8 cellular contexts compared by ENCODE assay signal in genomic region chr12:122894173-122895121, GRCh38. TPM values are rescaled to one million over a fixed set of nuclear protein-coding genes. Genes with fewer than 3 reads are reported as not detected.
DNase-seq lines count a peak whose midpoint lies in the region; ATAC-seq and TF ChIP-seq lines count a peak whose summit lies in the region.

No MANE protein-coding gene starts in this region.

- H3K9ac ChIP-seq in neural cell (ENCODE audit: low read length), result peak overlapping the region; percentile 98

- peaks cover 3% of the 10 kb centered on the region for H3K9me3 Mint-ChIP-seq in Calu3 (ENCODE audit: low read depth, unreplicated experiment)

- TF ChIP-seq EP300 in neural cell (conservative IDR thresholded peaks at IDR 0.05; ENCODE audit: poor library complexity, severe bottlenecking), result no peak

- H3K9me3 ChIP-seq in SJSA1 (replicated peaks) (no peaks in the 10 kb centered on the region), neural cell (ENCODE audit: low read length) (no peaks in the 10 kb centered on the region)

- H3K27ac ChIP-seq in SJSA1 (peak overlapping the region; percentile 61; the same call in 1 of the 2 replicates), neural cell (ENCODE audit: low read length) (peak overlapping the region; percentile 90)

- no peak overlapping the region for H2AFZ ChIP-seq in neural cell (ENCODE audit: low read depth, low read length)

- H3F3A ChIP-seq in neural cell (ENCODE audit: insufficient read depth, low read length, poor library complexity, severe bottlenecking), result peaks cover 7% of the 10 kb centered on the region

- H3K4me2 ChIP-seq in neural cell (ENCODE audit: low read length), result peak overlapping the region; percentile 90

- TF ChIP-seq CTCF in Calu3 (IDR thresholded peaks at IDR 0.05; ENCODE audit: unreplicated experiment) (no peak), epithelial cell of proximal tubule (conservative IDR thresholded peaks at IDR 0.05; ENCODE audit: low read depth, low read length) (no peak), neural cell (IDR thresholded peaks at IDR 0.05; ENCODE audit: poor library complexity, severe bottlenecking) (no peak)

- no peaks in the 10 kb centered on the region for H3K27me3 Mint-ChIP-seq in Calu3 (ENCODE audit: unreplicated experiment)

- no peak for TF ChIP-seq RAD21 in neural cell (conservative IDR thresholded peaks at IDR 0.05)

- intact Hi-C loops in Calu3 (cut with micrococcal nuclease; ENCODE audit: unreplicated experiment), result no loop called here

- H3K27me3 ChIP-seq in SJSA1 (replicated peaks) (no peaks in the 10 kb centered on the region), neural cell (ENCODE audit: insufficient read depth, low read depth, low read length) (no peaks in the 10 kb centered on the region)

- peaks cover 88% of the 10 kb centered on the region for H3K36me3 Mint-ChIP-seq in Calu3 (ENCODE audit: insufficient read depth, unreplicated experiment)

- ATAC-seq in GM21447 (IDR thresholded peaks at IDR 0.05; ENCODE audit: unreplicated experiment), result no peak

- H3K4me3 ChIP-seq in SJSA1 (peak overlapping the region; percentile 59), epithelial cell of proximal tubule (ENCODE audit: low read depth, low read length) (peak overlapping the region; percentile 95), neural cell (ENCODE audit: low read length) (peak overlapping the region; percentile 96)

- H3K36me3 ChIP-seq in SJSA1, result peaks cover 10% of the 10 kb centered on the region; the same call in 1 of the 2 replicates
- H3K36me3 ChIP-seq in neural cell (ENCODE audit: insufficient read depth, low read length), result no peaks in the 10 kb centered on the region

- H3K79me2 ChIP-seq in neural cell (replicated peaks; ENCODE audit: insufficient read depth, low read length), result peaks cover 56% of the 10 kb centered on the region

- BruUV-seq in Calu3 (replicated peaks; lab: Mats Ljungman, UMichigan), result no TSS peak

- H3K4me1 ChIP-seq in SJSA1 (replicated peaks), result peaks cover 48% of the 10 kb centered on the region

- H3K9me2 ChIP-seq in neural cell (ENCODE audit: insufficient read depth, low read length), result no peaks in the 10 kb centered on the region

- H3K4me3 Mint-ChIP-seq in Calu3 (ENCODE audit: low read depth, unreplicated experiment), result peak overlapping the region; percentile 100

- CTCF ChIA-PET in Calu3 (lab: Charles Lee), result interaction anchor here (0.5 to 2.6 kb wide), 8 partner anchors 9 to 343 kb away, joined by 3 to 17 read pairs (median 6); no protein-coding TSS in a partner anchor

- H4K20me1 ChIP-seq in neural cell (ENCODE audit: insufficient read depth), result peaks cover 3% of the 10 kb centered on the region

- peaks cover 58% of the 10 kb centered on the region for H3K4me1 Mint-ChIP-seq in Calu3 (ENCODE audit: low read depth, unreplicated experiment)

- DNase-seq in Calu3 (peak; percentile 80), SJSA1 (ENCODE audit: low read depth in 1 of 2, low spot score in 2 of 2) (no peak), epithelial cell of proximal tubule (ENCODE audit: low read depth) (no peak), putamen (ENCODE audit: low spot score) (no peak)
- DNase-seq in central memory CD4-positive, alpha-beta T cell, result no peak
- no peak for DNase-seq in stimulated activated CD4-positive, alpha-beta T cell treated with anti-CD3 and anti-CD28 coated beads, Interleukin-15, amount 100 ng/mL, for 24 hours

- H3K27ac Mint-ChIP-seq in Calu3 (ENCODE audit: unreplicated experiment), result peak overlapping the region; percentile 98

TF ChIP-seq in neural cell, 6 proteins besides CTCF, POLR2A, EP300 and RAD21:
- TF ChIP-seq MXI1 (conservative IDR thresholded peaks at IDR 0.05; ENCODE audit: poor library complexity, severe bottlenecking) (no peak), EZH2 (IDR thresholded peaks at IDR 0.05; ENCODE audit: borderline replicate concordance, insufficient read depth, low read length, poor library complexity, severe bottlenecking) (no peak), REST (IDR thresholded peaks at IDR 0.05; ENCODE audit: borderline replicate concordance) (no peak), TAF1 (IDR thresholded peaks at IDR 0.05; ENCODE audit: low read depth) (no peak)
TF ChIP-seq in neural cell: peak in this region for 0.

RNA-seq across cellular contexts. Expression of gene VPS37B, which starts 1.5 kb away (rescaled TPM):
- total RNA-seq in Calu3 (2022) (104 and 118 TPM in 2 replicates), epithelial cell of proximal tubule (58.9 and 73.4 TPM in 2 replicates)
- 11.9 and 31.5 TPM in 2 replicates for total RNA-seq in SJSA1 (2014; rRNA removed; shearing (Covaris generic))
- 30.2 and 36.7 TPM in 2 replicates for polyA plus RNA-seq in neural cell
- 44.3 and 46.3 TPM in 2 replicates for polyA minus RNA-seq in neural cell

RNA-seq across cellular contexts. Expression of gene HIP1R, which starts 59.2 kb away (rescaled TPM):
- 234 and 246 TPM in 2 replicates for total RNA-seq in Calu3 (2022)
- 14.7 and 21.7 TPM in 2 replicates for total RNA-seq in SJSA1 (2014; rRNA removed; shearing (Covaris generic))
- 66.4 and 91.0 TPM in 2 replicates for total RNA-seq in epithelial cell of proximal tubule
- polyA plus RNA-seq in neural cell, result 270 and 297 TPM in 2 replicates
- 112 and 136 TPM in 2 replicates for polyA minus RNA-seq in neural cell
